ENCODE assay signal across 16 cellular contexts in the genomic region with DNA sequence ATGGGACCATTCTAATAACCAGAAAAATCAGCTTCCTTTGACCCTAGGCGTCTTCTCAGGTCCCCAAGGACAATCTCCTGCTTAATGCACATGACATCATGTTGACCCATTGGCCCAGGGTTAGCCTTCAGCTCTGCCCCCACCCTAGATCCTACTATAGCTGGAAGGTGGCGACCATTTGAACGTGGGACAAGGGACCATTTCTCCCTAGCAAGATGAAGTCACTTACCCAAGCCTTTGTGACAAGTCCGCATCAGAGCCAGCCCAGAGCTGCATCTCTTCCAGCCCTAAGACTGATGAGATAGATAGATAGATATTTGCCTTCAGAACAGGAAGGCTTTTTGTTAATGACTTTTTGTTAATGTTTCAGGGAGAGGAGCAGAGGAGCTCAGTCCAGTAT.
"Had no signal": no experiment of that assay in that cellular context is flagged by ENCODE, and none has a peak within 500 bp of the region (broad histone marks: within the 10 kb centered on the region; RNA-seq: fewer than 3 reads in every experiment).

No MANE protein-coding gene starts in this region.

- H3K79me2 ChIP-seq: hepatocyte had no signal

- H3K36me3 Mint-ChIP-seq: naive B cell had no signal

- H3K9me3 ChIP-seq: tibial artery had no signal

- H3K27ac ChIP-seq: foreskin keratinocyte, hepatocyte, tibial artery had no signal

- H3K4me3 Mint-ChIP-seq: dendritic cell treated with granulocyte-macrophage colony-stimulating factor and Interleukin-4, amounts not matched to agents 40 ng/mL and 50 ng/mL, for 4 days; endodermal cell; nephron progenitor cell had no signal

- H2AFZ ChIP-seq: hepatocyte had no signal

- DNase-seq: effector CD4-positive, alpha-beta T cell; erythroblast; foreskin keratinocyte; left colon; left ventricle myocardium superior; mesenchymal stem cell; naive B cell; nephron progenitor cell; small intestine; stimulated activated CD4-positive, alpha-beta T cell treated with anti-CD3 and anti-CD28 coated beads, Interleukin-12 subunit alpha, Interleukin-12 subunit beta, amount 100 ng/mL, for 4 hours; stimulated activated naive CD8-positive, alpha-beta T cell treated with anti-CD3 and anti-CD28 coated beads, Interleukin-15, Interleukin-2, amounts not matched to agents 100 U/mL and 50 U/mL, for 24 hours had no signal

- ATAC-seq: foreskin keratinocyte; left colon; stimulated activated naive CD8-positive, alpha-beta T cell treated with anti-CD3 and anti-CD28 coated beads, Interleukin-15, Interleukin-2, amounts not matched to agents 100 U/mL and 50 U/mL, for 24 hours had no signal

- H3K36me3 ChIP-seq: tibial artery had no signal

- H3K27ac Mint-ChIP-seq: dendritic cell treated with granulocyte-macrophage colony-stimulating factor and Interleukin-4, amounts not matched to agents 40 ng/mL and 50 ng/mL, for 4 days; endodermal cell; naive B cell; nephron progenitor cell had no signal

- H3K9me3 Mint-ChIP-seq: dendritic cell treated with granulocyte-macrophage colony-stimulating factor and Interleukin-4, amounts not matched to agents 40 ng/mL and 50 ng/mL, for 4 days; endodermal cell; naive B cell; nephron progenitor cell had no signal

- H3K4me3 ChIP-seq: hepatocyte, lung, tibial artery had no signal

- H3K27me3 ChIP-seq: foreskin keratinocyte, hepatocyte had no signal

- H3K4me1 Mint-ChIP-seq: endodermal cell had no signal

- H3K4me2 ChIP-seq: hepatocyte had no signal
